In genomic region chr12:106985479-106985878, GRCh38 we compare ENCODE assay signal across 11 cellular contexts. TPM values are rescaled to one million over a fixed set of nuclear protein-coding genes. Genes with fewer than 3 reads are reported as not detected.
A peak's percentile ranks its signal among the peaks of the same experiment; 100 is the strongest.
DNase-seq lines count a peak whose midpoint lies in the region; ATAC-seq, FAIRE-seq and TF ChIP-seq lines count a peak whose summit lies in the region.
"Had no signal": no experiment of that assay in that cellular context is flagged by ENCODE, and none has a peak within 500 bp of the region (broad histone marks: within the 10 kb centered on the region; RNA-seq: fewer than 3 reads in every experiment).

No MANE protein-coding gene starts in this region.

- H3K4me3 ChIP-seq in astrocyte (ENCODE audit: insufficient read depth, low read depth, low read length): no peak overlapping the region
- no peak overlapping the region for H3K4me3 ChIP-seq in naive thymus-derived CD4-positive, alpha-beta T cell (ENCODE audit: low read length)
- H3K4me3 ChIP-seq in aorta (ENCODE audit: low read length in 2 of 2): no peak overlapping the region
- H3K4me3 ChIP-seq in prostate gland: no peak overlapping the region

- peaks cover 6% of the 10 kb centered on the region for H3K4me1 ChIP-seq in astrocyte (ENCODE audit: insufficient read depth, low read length)
- peaks cover 12 to 14% of the 10 kb centered on the region in 2 donors for H3K4me1 ChIP-seq in naive thymus-derived CD4-positive, alpha-beta T cell (ENCODE audit: control insufficient read depth in 2 of 2, insufficient read depth in 2 of 2, low read length in 2 of 2)
- peaks cover 0 to 2% of the 10 kb centered on the region in 2 donors for H3K4me1 ChIP-seq in aorta (ENCODE audit: control insufficient read depth in 1 of 2, insufficient read depth in 2 of 2, low read length in 2 of 2)
- peaks cover 5% of the 10 kb centered on the region for H3K4me1 ChIP-seq in prostate gland (replicated peaks)

- no peak for ATAC-seq in stimulated activated naive CD8-positive, alpha-beta T cell treated with anti-CD3 and anti-CD28 coated beads, Interleukin-15, Interleukin-2, amounts not matched to agents 100 U/mL and 50 U/mL, for 24 hours
- no peak for ATAC-seq in naive thymus-derived CD4-positive, alpha-beta T cell
- no peak for ATAC-seq in aorta (ENCODE audit: low FRiP score)

- no peaks in the 10 kb centered on the region for H3K36me3 ChIP-seq in astrocyte (ENCODE audit: insufficient read depth, low read length)
- H3K36me3 ChIP-seq in naive thymus-derived CD4-positive, alpha-beta T cell (ENCODE audit: control insufficient read depth in 2 of 3, insufficient read depth in 3 of 3, low read length in 3 of 3): peaks cover 0 to 4% (median 0%) of the 10 kb centered on the region in 3 experiments
- H3K36me3 ChIP-seq in aorta (ENCODE audit: control insufficient read depth in 1 of 2, insufficient read depth in 2 of 2, low read length in 1 of 2): no peaks in the 10 kb centered on the region
- no peaks in the 10 kb centered on the region for H3K36me3 ChIP-seq in prostate gland

- H3K27ac ChIP-seq in astrocyte (ENCODE audit: low read depth, low read length): no peak overlapping the region
- H3K27ac ChIP-seq in naive thymus-derived CD4-positive, alpha-beta T cell (ENCODE audit: low read depth, low read length): no peak overlapping the region
- H3K27ac ChIP-seq in aorta (ENCODE audit: low read depth in 1 of 2, low read length in 2 of 2): peak overlapping the region in 1 of 2 donors; percentile 2
- H3K27ac ChIP-seq in prostate gland: no peak overlapping the region
- H3K27ac ChIP-seq: adrenal gland had no signal

- no peaks in the 10 kb centered on the region for H3K27me3 Mint-ChIP-seq in stimulated activated naive CD8-positive, alpha-beta T cell treated with anti-CD3 and anti-CD28 coated beads, Interleukin-15, Interleukin-2, amounts not matched to agents 100 ng/mL and 50 ng/mL, for 24 hours
- H3K27me3 Mint-ChIP-seq in astrocyte (ENCODE audit: low read depth, unreplicated experiment): no peaks in the 10 kb centered on the region
- peaks cover 0 to 2% (median 0%) of the 10 kb centered on the region in 5 donors for H3K27me3 Mint-ChIP-seq in naive thymus-derived CD4-positive, alpha-beta T cell

- CTCF ChIA-PET in naive thymus-derived CD4-positive, alpha-beta T cell (lab: Charles Lee): no interaction called here

- 81 to 82% methylated on average over 5 of the region's 5 CpGs for WGBS in aorta, 2 donors
- WGBS in prostate gland: 92% methylated on average over 5 of the region's 5 CpGs

- peaks cover 17% of the 10 kb centered on the region for H3K9me3 Mint-ChIP-seq in stimulated activated naive CD8-positive, alpha-beta T cell treated with anti-CD3 and anti-CD28 coated beads, Interleukin-15, Interleukin-2, amounts not matched to agents 100 ng/mL and 50 ng/mL, for 24 hours
- no peaks in the 10 kb centered on the region for H3K9me3 Mint-ChIP-seq in astrocyte (ENCODE audit: unreplicated experiment)
- peaks cover 0 to 5% (median 0%) of the 10 kb centered on the region in 11 donors for H3K9me3 Mint-ChIP-seq in naive thymus-derived CD4-positive, alpha-beta T cell

- peaks cover 9% of the 10 kb centered on the region for H4K20me1 ChIP-seq in astrocyte (ENCODE audit: insufficient read depth, low read length)

- H3K36me3 Mint-ChIP-seq in stimulated activated naive CD8-positive, alpha-beta T cell treated with anti-CD3 and anti-CD28 coated beads, Interleukin-15, Interleukin-2, amounts not matched to agents 100 ng/mL and 50 ng/mL, for 24 hours (ENCODE audit: low read depth): peaks cover 26% of the 10 kb centered on the region
- H3K36me3 Mint-ChIP-seq in astrocyte (ENCODE audit: low read depth, unreplicated experiment): peaks cover 5% of the 10 kb centered on the region
- peaks cover 6 to 23% (median 6%) of the 10 kb centered on the region in 5 donors for H3K36me3 Mint-ChIP-seq in naive thymus-derived CD4-positive, alpha-beta T cell

- no peaks in the 10 kb centered on the region for H3K9me3 ChIP-seq in astrocyte (ENCODE audit: insufficient read depth, low read depth, low read length)
- H3K9me3 ChIP-seq in naive thymus-derived CD4-positive, alpha-beta T cell (ENCODE audit: control insufficient read depth in 2 of 3, low read length in 3 of 3): no peaks in the 10 kb centered on the region
- no peaks in the 10 kb centered on the region for H3K9me3 ChIP-seq in aorta (ENCODE audit: control insufficient read depth, low read length)
- H3K9me3 ChIP-seq in prostate gland: no peaks in the 10 kb centered on the region
- H3K9me3 ChIP-seq: adrenal gland had no signal

- H3K4me2 ChIP-seq in astrocyte (ENCODE audit: low read length): peak overlapping the region; percentile 87

- H3K27me3 ChIP-seq in astrocyte (ENCODE audit: insufficient read depth, low read length) (no peaks in the 10 kb centered on the region), aorta (ENCODE audit: control insufficient read depth in 1 of 2, insufficient read depth in 2 of 2, low read length in 1 of 2) (no peaks in the 10 kb centered on the region), prostate gland (replicated peaks; ENCODE audit: insufficient read depth) (no peaks in the 10 kb centered on the region)
- H3K27me3 ChIP-seq in naive thymus-derived CD4-positive, alpha-beta T cell (ENCODE audit: control insufficient read depth in 2 of 2, insufficient read depth in 2 of 2, low read length in 2 of 2): no peaks in the 10 kb centered on the region
- H3K27me3 ChIP-seq: adrenal gland had no signal

- no peak for TF ChIP-seq POLR2A in prostate gland (IDR thresholded peaks at IDR 0.05)

- peak overlapping the region; percentile 88 for H3K9ac ChIP-seq in astrocyte (ENCODE audit: low read length)

- H3K79me2 ChIP-seq in astrocyte (ENCODE audit: insufficient read depth, low read length): peaks cover 11% of the 10 kb centered on the region

- intact Hi-C loops in naive thymus-derived CD4-positive, alpha-beta T cell (cut with micrococcal nuclease): loop anchor here (5.0 to 10.0 kb wide), 2 partner anchors 337 to 1529 kb away; partner anchors contain the start of gene FICD (in 1 of the 2)
- intact Hi-C loops in aorta (cut with DNase I) (no loop called here), prostate gland (cut with DNase I) (no loop called here)

- H3K4me1 Mint-ChIP-seq in stimulated activated naive CD8-positive, alpha-beta T cell treated with anti-CD3 and anti-CD28 coated beads, Interleukin-15, Interleukin-2, amounts not matched to agents 100 ng/mL and 50 ng/mL, for 24 hours (ENCODE audit: low read depth): peaks cover 46% of the 10 kb centered on the region
- peaks cover 16% of the 10 kb centered on the region for H3K4me1 Mint-ChIP-seq in astrocyte (ENCODE audit: low read depth, unreplicated experiment)
- H3K4me1 Mint-ChIP-seq in naive thymus-derived CD4-positive, alpha-beta T cell: peaks cover 29 to 45% (median 41%) of the 10 kb centered on the region in 7 donors

- peak overlapping the region; percentile 91 for H3K4me3 Mint-ChIP-seq in stimulated activated naive CD8-positive, alpha-beta T cell treated with anti-CD3 and anti-CD28 coated beads, Interleukin-15, Interleukin-2, amounts not matched to agents 100 ng/mL and 50 ng/mL, for 24 hours
- H3K4me3 Mint-ChIP-seq in astrocyte (ENCODE audit: unreplicated experiment): peak overlapping the region; percentile 88
- H3K4me3 Mint-ChIP-seq in naive thymus-derived CD4-positive, alpha-beta T cell: peak overlapping the region in 8 of 10 donors; percentile 31 to 97 (median 95)

- no peak for TF ChIP-seq CTCF in astrocyte (IDR thresholded peaks at IDR 0.05; ENCODE audit: insufficient read depth, low read depth, low read length)
- no peak for TF ChIP-seq CTCF in prostate gland (IDR thresholded peaks at IDR 0.05)

- H2AFZ ChIP-seq in astrocyte (ENCODE audit: low read depth, low read length): no peak overlapping the region

- POLR2A ChIA-PET in naive thymus-derived CD4-positive, alpha-beta T cell (lab: Charles Lee): no interaction called here

- H3K27ac Mint-ChIP-seq in stimulated activated naive CD8-positive, alpha-beta T cell treated with anti-CD3 and anti-CD28 coated beads, Interleukin-15, Interleukin-2, amounts not matched to agents 100 ng/mL and 50 ng/mL, for 24 hours: no peak overlapping the region
- H3K27ac Mint-ChIP-seq in astrocyte (ENCODE audit: unreplicated experiment): no peak overlapping the region
- H3K27ac Mint-ChIP-seq in naive thymus-derived CD4-positive, alpha-beta T cell: peak overlapping the region in 4 of 9 donors; percentile 0 to 65 (median 32)

- DNase-seq in stimulated activated naive CD8-positive, alpha-beta T cell treated with anti-CD3 and anti-CD28 coated beads, Interleukin-15, Interleukin-2, amounts not matched to agents 100 U/mL and 50 U/mL, for 24 hours: no peak
- DNase-seq in astrocyte (ENCODE audit: low read depth) (no peak), aorta (no peak), D341Med (ENCODE audit: low spot score) (no peak), prostate gland (ENCODE audit: low spot score) (no peak), NCI-H526 treated with DMSO at 0.1 percent for 48 hours (lab: John Stamatoyannopoulos, UW) (no peak)
- DNase-seq in naive thymus-derived CD4-positive, alpha-beta T cell: no peak
- DNase-seq: adrenal gland; NCI-H748 treated with DMSO at 0.1 percent for 48 hours; stimulated activated CD4-positive, alpha-beta T cell treated with anti-CD3 and anti-CD28 coated beads, Interleukin-2, amount 100 ng/mL, for 48 hours had no signal

- FAIRE-seq in astrocyte (lab: Jason Lieb, UNC): no peak

RNA-seq across cellular contexts. Expression of gene MTERF2, which starts 1.5 kb away (rescaled TPM):
- total RNA-seq in astrocyte (4.5 and 5.1 TPM in 2 replicates), aorta (10 to 100 TPM in 1 of 2 donors, 1 to 10 TPM in 1; 8.5 to 11.0 TPM), prostate gland (10 to 100 TPM; 11.3 to 18.1 TPM)
- total RNA-seq in naive thymus-derived CD4-positive, alpha-beta T cell: 10 to 100 TPM in 2 of 5 experiments, 1 to 10 TPM in 3; 7.1 to 12.9 (median 9.7) TPM
- polyA plus RNA-seq in naive thymus-derived CD4-positive, alpha-beta T cell: 1 to 10 TPM; 9.9 TPM
- 10 to 100 TPM in 1 of 2 donors, 1 to 10 TPM in 1; 6.5 to 20.1 TPM for polyA plus RNA-seq in aorta

RNA-seq across cellular contexts. Expression of gene TMEM263, which starts 29.8 kb away (rescaled TPM):
- total RNA-seq in astrocyte (160 and 174 TPM in 2 replicates), aorta (10 to 100 TPM; 55.5 to 78.9 TPM), prostate gland (10 to 100 TPM; 41.7 to 44.4 TPM)
- 10 to 100 TPM; 20.0 to 45.5 (median 31.5) TPM for total RNA-seq in naive thymus-derived CD4-positive, alpha-beta T cell
- polyA plus RNA-seq in naive thymus-derived CD4-positive, alpha-beta T cell: 10 to 100 TPM; 46.9 to 47.8 TPM
- 10 to 100 TPM; 30.2 to 40.2 TPM for polyA plus RNA-seq in aorta

Comparison
In these comparisons a context has a peak if more than half of its experiments do, and no peak if none do; other contexts are left out.
1. intact Hi-C loops: an anchor here in naive thymus-derived CD4-positive, alpha-beta T cell (5.0 to 10.0 kb wide); none called in aorta and prostate gland.